7 cellular contexts compared by ENCODE assay signal in the genomic region with DNA sequence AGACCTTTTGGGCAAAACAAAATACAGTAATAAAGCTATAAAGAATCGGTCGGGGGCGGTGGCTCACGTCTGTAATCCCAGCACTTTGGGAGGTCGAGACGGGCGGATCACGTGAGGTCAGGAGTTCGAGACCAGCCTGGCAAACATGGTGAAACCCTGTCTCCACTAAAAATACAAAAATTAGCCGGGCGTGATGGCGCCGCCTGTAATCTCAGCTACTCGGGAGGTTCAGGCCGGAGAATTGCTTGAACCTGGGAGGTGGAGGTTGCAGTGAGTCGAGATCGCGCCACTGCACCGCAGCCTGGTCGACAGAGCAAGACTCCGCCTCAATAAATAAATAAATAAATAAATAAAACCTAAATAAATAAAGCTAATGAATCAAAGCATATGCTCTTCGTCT. TPM values are rescaled to one million over a fixed set of nuclear protein-coding genes. Genes with fewer than 3 reads are reported as not detected.
DNase-seq lines count a peak whose midpoint lies in the region; ATAC-seq, FAIRE-seq and TF ChIP-seq lines count a peak whose summit lies in the region.
"Not testable (repeated sequence)": the region's sequence is repeated elsewhere in the genome, so short reads cannot be mapped to it uniquely, and the experiment has no call there.

No MANE protein-coding gene starts in this region.

- dilution Hi-C loops in keratinocyte (cut with MboI; ENCODE audit: extremely low pct_ligation_motif_present, low sequenced_read_pairs): not testable (repeated sequence)

- H3K4me3 ChIP-seq in H7 (ENCODE audit: insufficient read depth, low read depth, low read length): peak overlapping the region; percentile 93
- H3K4me3 ChIP-seq in RWPE2 (ENCODE audit: severe bottlenecking): not testable (repeated sequence)
- H3K4me3 ChIP-seq in endocrine pancreas (ENCODE audit: control insufficient read depth, insufficient read depth, low read length): peak overlapping the region; percentile 81
- peak overlapping the region in 1 of 3 experiments; percentile 99 for H3K4me3 ChIP-seq in keratinocyte (ENCODE audit: control insufficient read depth in 2 of 3, extremely low read depth in 1 of 3, insufficient read depth in 2 of 3, low read depth in 1 of 3, low read length in 3 of 3)
- peak overlapping the region; percentile 99 for H3K4me3 ChIP-seq in smooth muscle cell

- not testable (repeated sequence) for FAIRE-seq in keratinocyte (lab: Jason Lieb, UNC)

- H3K4me1 Mint-ChIP-seq in activated T-helper 1 cell treated with anti-CD3 and anti-CD28 coated beads, Interleukin-12 subunit alpha, Interleukin-12 subunit beta, Interleukin-2, Interleukin-4 antibody, amounts not matched to agents 30 ng/mL and 10 ng/mL and 1 ng/mL, durations not matched to agents 14 hours and 24 hours and 36 hours (ENCODE audit: low read depth): peaks cover 30% of the 10 kb centered on the region
- peaks cover 34% of the 10 kb centered on the region for H3K4me1 Mint-ChIP-seq in neural crest cell

- H3K79me2 ChIP-seq in keratinocyte (ENCODE audit: control insufficient read depth, insufficient read depth, low read length): peaks cover 32% of the 10 kb centered on the region
- H3K79me2 ChIP-seq in smooth muscle cell (ENCODE audit: low read depth): peaks cover 29% of the 10 kb centered on the region

- H3K9me1 ChIP-seq in keratinocyte (ENCODE audit: control insufficient read depth, extremely low read depth, insufficient read depth, low read length): not testable (repeated sequence)

- WGBS in smooth muscle cell (ENCODE audit: low lambda C conversion rate): 51% methylated on average over 22 of the region's 22 CpGs

- H3K9ac ChIP-seq in endocrine pancreas (ENCODE audit: control insufficient read depth, insufficient read depth, low read length); keratinocyte (ENCODE audit: control insufficient read depth, extremely low read depth, insufficient read depth, low read length): not testable (repeated sequence)
- H3K9ac ChIP-seq in smooth muscle cell (ENCODE audit: low read depth): peak overlapping the region; percentile 85

- H4K20me1 ChIP-seq in keratinocyte (ENCODE audit: control insufficient read depth, extremely low read depth, insufficient read depth, low read length): not testable (repeated sequence)
- H4K20me1 ChIP-seq in smooth muscle cell (ENCODE audit: low read depth): peaks cover 28% of the 10 kb centered on the region

- intact Hi-C loops in activated T-helper 1 cell treated with anti-CD3 and anti-CD28 coated beads, Interleukin-12 subunit alpha, Interleukin-12 subunit beta, Interleukin-2, Interleukin-4 antibody, amounts not matched to agents 30 ng/mL and 10 ng/mL and 1 ng/mL, durations not matched to agents 14 hours and 24 hours and 36 hours (cut with micrococcal nuclease): loop anchor here (2.0 to 10.0 kb wide), 2 partner anchors 640 to 1120 kb away; a partner anchor contains a TSS

- H3K27ac ChIP-seq in RWPE2 (ENCODE audit: poor library complexity, severe bottlenecking): peak overlapping the region; percentile 88
- not testable (repeated sequence) for H3K27ac ChIP-seq in keratinocyte (ENCODE audit: control insufficient read depth, insufficient read depth, low read length)
- H3K27ac ChIP-seq in smooth muscle cell (ENCODE audit: low read depth): peak overlapping the region; percentile 99

- not testable (repeated sequence) for H3K4me1 ChIP-seq in RWPE2 (ENCODE audit: insufficient read depth, poor library complexity, severe bottlenecking); endocrine pancreas (ENCODE audit: control insufficient read depth, insufficient read depth, low read length)
- H3K4me1 ChIP-seq in keratinocyte (ENCODE audit: control insufficient read depth, extremely low read depth, insufficient read depth, low read length) (peaks cover 10% of the 10 kb centered on the region), smooth muscle cell (ENCODE audit: low read depth) (peaks cover 15% of the 10 kb centered on the region)

- peaks cover 31% of the 10 kb centered on the region for H3F3A ChIP-seq in smooth muscle cell (ENCODE audit: low read depth)

- H3K9me3 Mint-ChIP-seq in activated T-helper 1 cell treated with anti-CD3 and anti-CD28 coated beads, Interleukin-12 subunit alpha, Interleukin-12 subunit beta, Interleukin-2, Interleukin-4 antibody, amounts not matched to agents 30 ng/mL and 10 ng/mL and 1 ng/mL, durations not matched to agents 14 hours and 24 hours and 36 hours; neural crest cell: not testable (repeated sequence)

- not testable (repeated sequence) for TF ChIP-seq CTCF in RWPE2 (IDR thresholded peaks at IDR 0.05; ENCODE audit: poor library complexity, severe bottlenecking); keratinocyte (optimal IDR thresholded peaks at IDR 0.05 in 1 of 3, IDR thresholded peaks at IDR 0.05 in 1 of 3, conservative IDR thresholded peaks at IDR 0.05 in 1 of 3; ENCODE audit: extremely low read depth in 1 of 3, insufficient read depth in 2 of 3, low read length in 3 of 3); neural crest cell (conservative IDR thresholded peaks at IDR 0.05); smooth muscle cell (IDR thresholded peaks at IDR 0.05; ENCODE audit: borderline replicate concordance, insufficient read depth, poor library complexity, severe bottlenecking)

- not testable (repeated sequence) for DNase-seq in H7; RWPE2 (ENCODE audit: low spot score); activated T-helper 1 cell treated with anti-CD3 and anti-CD28 coated beads, Interleukin-12 subunit alpha, Interleukin-12 subunit beta, Interleukin-2, Interleukin-4 antibody, amounts not matched to agents 30 ng/mL and 10 ng/mL and 1 ng/mL, durations not matched to agents 14 hours and 24 hours and 36 hours (ENCODE audit: low spot score); keratinocyte (ENCODE audit: low read depth, low spot score); neural crest cell (ENCODE audit: low read depth, low spot score); smooth muscle cell (lab: John Stamatoyannopoulos, UW; ENCODE audit: unreplicated experiment)

- H3K27ac Mint-ChIP-seq in activated T-helper 1 cell treated with anti-CD3 and anti-CD28 coated beads, Interleukin-12 subunit alpha, Interleukin-12 subunit beta, Interleukin-2, Interleukin-4 antibody, amounts not matched to agents 30 ng/mL and 10 ng/mL and 1 ng/mL, durations not matched to agents 14 hours and 24 hours and 36 hours; neural crest cell (ENCODE audit: unreplicated experiment): not testable (repeated sequence)

- H3K9me3 ChIP-seq in RWPE2 (ENCODE audit: severe bottlenecking); endocrine pancreas (ENCODE audit: control insufficient read depth, low read length); keratinocyte (ENCODE audit: control insufficient read depth, low read depth, low read length); smooth muscle cell (replicated peaks; ENCODE audit: low read depth): not testable (repeated sequence)

- not testable (repeated sequence) for H2AFZ ChIP-seq in keratinocyte (ENCODE audit: control insufficient read depth, low read length); smooth muscle cell (ENCODE audit: low read depth)

- peak overlapping the region; percentile 99 for H3K4me3 Mint-ChIP-seq in activated T-helper 1 cell treated with anti-CD3 and anti-CD28 coated beads, Interleukin-12 subunit alpha, Interleukin-12 subunit beta, Interleukin-2, Interleukin-4 antibody, amounts not matched to agents 30 ng/mL and 10 ng/mL and 1 ng/mL, durations not matched to agents 14 hours and 24 hours and 36 hours
- H3K4me3 Mint-ChIP-seq in neural crest cell: peak overlapping the region; percentile 100

- H3K27me3 Mint-ChIP-seq in activated T-helper 1 cell treated with anti-CD3 and anti-CD28 coated beads, Interleukin-12 subunit alpha, Interleukin-12 subunit beta, Interleukin-2, Interleukin-4 antibody, amounts not matched to agents 30 ng/mL and 10 ng/mL and 1 ng/mL, durations not matched to agents 14 hours and 24 hours and 36 hours (ENCODE audit: insufficient read depth); neural crest cell (ENCODE audit: low read depth): not testable (repeated sequence)

- ATAC-seq in RWPE2 (ENCODE audit: low read depth): not testable (repeated sequence)

- H3K4me2 ChIP-seq in keratinocyte (ENCODE audit: control insufficient read depth, extremely low read depth, insufficient read depth, low read depth, low read length) (peak overlapping the region; percentile 98), smooth muscle cell (peak overlapping the region; percentile 92)

- not testable (repeated sequence) for H3K27me3 ChIP-seq in H7 (ENCODE audit: control insufficient read depth, insufficient read depth, low read length); RWPE2 (ENCODE audit: insufficient read depth, poor library complexity, severe bottlenecking); endocrine pancreas (ENCODE audit: control insufficient read depth, insufficient read depth, low read length); keratinocyte (ENCODE audit: control insufficient read depth, extremely low read depth, insufficient read depth, low read length); smooth muscle cell (ENCODE audit: low read depth)

- H3K36me3 ChIP-seq in H7 (replicated peaks; ENCODE audit: control insufficient read depth, insufficient read depth, low read length); RWPE2 (ENCODE audit: low read depth); endocrine pancreas (ENCODE audit: control insufficient read depth, insufficient read depth, low read length); keratinocyte (ENCODE audit: control insufficient read depth in 2 of 2, extremely low read depth in 1 of 2, insufficient read depth in 2 of 2, low read length in 2 of 2); smooth muscle cell (ENCODE audit: low read depth): not testable (repeated sequence)

- H3K36me3 Mint-ChIP-seq in activated T-helper 1 cell treated with anti-CD3 and anti-CD28 coated beads, Interleukin-12 subunit alpha, Interleukin-12 subunit beta, Interleukin-2, Interleukin-4 antibody, amounts not matched to agents 30 ng/mL and 10 ng/mL and 1 ng/mL, durations not matched to agents 14 hours and 24 hours and 36 hours (ENCODE audit: low read depth); neural crest cell (ENCODE audit: low read depth): not testable (repeated sequence)

RNA-seq across cellular contexts. Expression of a gene that starts 1.7 kb away (rescaled TPM):
- 10.3 and 15.9 TPM in 2 replicates for total RNA-seq in H7 (2014; rRNA removed; shearing (Covaris generic))
- total RNA-seq in activated T-helper 1 cell treated with anti-CD3 and anti-CD28 coated beads, Interleukin-12 subunit alpha, Interleukin-12 subunit beta, Interleukin-2, Interleukin-4 antibody, amounts not matched to agents 30 ng/mL and 10 ng/mL and 1 ng/mL, durations not matched to agents 14 hours and 24 hours and 36 hours: 5.5 and 6.1 TPM in 2 replicates
- polyA plus RNA-seq in keratinocyte (28.2 to 37.9 TPM (median 31.9 TPM) in 3 replicates), smooth muscle cell (21.5 and 26.4 TPM in 2 replicates)
- polyA plus RNA-seq in keratinocyte (2011; ENCODE audit: low read depth): 20.7 TPM
- 14.0 and 29.3 TPM in 2 replicates for polyA plus RNA-seq in keratinocyte (2011; cell fraction: cytosol; rRNA removed)
- 47.6 and 57.1 TPM in 2 replicates for polyA plus RNA-seq in keratinocyte (2011; cell fraction: nucleus; rRNA removed)
- 13.3 and 22.6 TPM in 2 replicates for polyA plus RNA-seq in keratinocyte (2012; ENCODE audit: low replicate concordance)
- 55.2 to 131 TPM (median 84.5 TPM) in 3 replicates for polyA minus RNA-seq in keratinocyte
- 40.7 TPM for polyA minus RNA-seq in keratinocyte (2011; cell fraction: cytosol; rRNA and poly(A)+ RNA removed)
- polyA minus RNA-seq in keratinocyte (2011; cell fraction: nucleus; rRNA and poly(A)+ RNA removed): 95.0 and 216 TPM in 2 replicates
- total RNA-seq in neural crest cell (17.5 and 19.4 TPM in 2 replicates), smooth muscle cell (70.9 and 72.1 TPM in 2 replicates)
